ENCODE assay signal across 1 cellular context in the genomic region with DNA sequence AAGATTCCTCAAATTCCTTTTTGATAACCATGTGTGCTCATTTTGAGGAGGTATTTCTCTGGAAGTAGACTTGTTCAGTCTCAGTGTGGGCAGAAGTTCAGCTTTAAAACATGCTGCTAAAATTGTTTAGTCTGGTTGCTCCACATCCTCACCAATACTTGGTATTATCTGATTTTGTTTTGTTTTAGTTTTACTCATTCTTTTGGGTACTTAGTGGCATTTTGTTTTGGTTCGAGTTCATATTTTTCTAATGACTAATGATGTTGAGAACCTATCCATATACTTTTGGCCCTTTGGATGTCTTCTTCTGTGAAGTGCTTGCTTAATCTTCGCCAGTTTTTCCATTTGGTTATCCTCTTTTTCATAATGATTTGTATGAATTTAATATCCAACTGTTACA.
TF ChIP-seq lines count a peak whose summit lies in the region.

No MANE protein-coding gene starts in this region.

TF ChIP-seq in GM23338, 12 proteins besides CTCF, POLR2A, EP300 and RAD21 (continued from another document):
- TF ChIP-seq, protein P1, sequence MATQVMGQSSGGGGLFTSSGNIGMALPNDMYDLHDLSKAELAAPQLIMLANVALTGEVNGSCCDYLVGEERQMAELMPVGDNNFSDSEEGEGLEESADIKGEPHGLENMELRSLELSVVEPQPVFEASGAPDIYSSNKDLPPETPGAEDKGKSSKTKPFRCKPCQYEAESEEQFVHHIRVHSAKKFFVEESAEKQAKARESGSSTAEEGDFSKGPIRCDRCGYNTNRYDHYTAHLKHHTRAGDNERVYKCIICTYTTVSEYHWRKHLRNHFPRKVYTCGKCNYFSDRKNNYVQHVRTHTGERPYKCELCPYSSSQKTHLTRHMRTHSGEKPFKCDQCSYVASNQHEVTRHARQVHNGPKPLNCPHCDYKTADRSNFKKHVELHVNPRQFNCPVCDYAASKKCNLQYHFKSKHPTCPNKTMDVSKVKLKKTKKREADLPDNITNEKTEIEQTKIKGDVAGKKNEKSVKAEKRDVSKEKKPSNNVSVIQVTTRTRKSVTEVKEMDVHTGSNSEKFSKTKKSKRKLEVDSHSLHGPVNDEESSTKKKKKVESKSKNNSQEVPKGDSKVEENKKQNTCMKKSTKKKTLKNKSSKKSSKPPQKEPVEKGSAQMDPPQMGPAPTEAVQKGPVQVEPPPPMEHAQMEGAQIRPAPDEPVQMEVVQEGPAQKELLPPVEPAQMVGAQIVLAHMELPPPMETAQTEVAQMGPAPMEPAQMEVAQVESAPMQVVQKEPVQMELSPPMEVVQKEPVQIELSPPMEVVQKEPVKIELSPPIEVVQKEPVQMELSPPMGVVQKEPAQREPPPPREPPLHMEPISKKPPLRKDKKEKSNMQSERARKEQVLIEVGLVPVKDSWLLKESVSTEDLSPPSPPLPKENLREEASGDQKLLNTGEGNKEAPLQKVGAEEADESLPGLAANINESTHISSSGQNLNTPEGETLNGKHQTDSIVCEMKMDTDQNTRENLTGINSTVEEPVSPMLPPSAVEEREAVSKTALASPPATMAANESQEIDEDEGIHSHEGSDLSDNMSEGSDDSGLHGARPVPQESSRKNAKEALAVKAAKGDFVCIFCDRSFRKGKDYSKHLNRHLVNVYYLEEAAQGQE (IDR thresholded peaks at IDR 0.05; ENCODE audit: unreplicated experiment) = no peak
- TF ChIP-seq, protein P2, sequence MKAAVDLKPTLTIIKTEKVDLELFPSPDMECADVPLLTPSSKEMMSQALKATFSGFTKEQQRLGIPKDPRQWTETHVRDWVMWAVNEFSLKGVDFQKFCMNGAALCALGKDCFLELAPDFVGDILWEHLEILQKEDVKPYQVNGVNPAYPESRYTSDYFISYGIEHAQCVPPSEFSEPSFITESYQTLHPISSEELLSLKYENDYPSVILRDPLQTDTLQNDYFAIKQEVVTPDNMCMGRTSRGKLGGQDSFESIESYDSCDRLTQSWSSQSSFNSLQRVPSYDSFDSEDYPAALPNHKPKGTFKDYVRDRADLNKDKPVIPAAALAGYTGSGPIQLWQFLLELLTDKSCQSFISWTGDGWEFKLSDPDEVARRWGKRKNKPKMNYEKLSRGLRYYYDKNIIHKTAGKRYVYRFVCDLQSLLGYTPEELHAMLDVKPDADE (IDR thresholded peaks at IDR 0.05) = no peak
- TF ChIP-seq EZH2 (IDR thresholded peaks at IDR 0.05; ENCODE audit: low read depth, unreplicated experiment) (no peak), ZNF114 (CRISPR knock-in tag; IDR thresholded peaks at IDR 0.05) (no peak), STAT1 (IDR thresholded peaks at IDR 0.05; ENCODE audit: unreplicated experiment) (no peak), JUNB (IDR thresholded peaks at IDR 0.05; ENCODE audit: unreplicated experiment) (no peak), NANOG (IDR thresholded peaks at IDR 0.05; ENCODE audit: borderline replicate concordance) (no peak), ZNF462 (CRISPR knock-in tag; IDR thresholded peaks at IDR 0.05) (no peak), ZNF331 (CRISPR knock-in tag; IDR thresholded peaks at IDR 0.05; ENCODE audit: low read depth) (no peak), EZH2phosphoT487 (IDR thresholded peaks at IDR 0.05; ENCODE audit: unreplicated experiment) (no peak), POLR2AphosphoS5 (IDR thresholded peaks at IDR 0.05; ENCODE audit: low read depth) (no peak)
